8 cellular contexts compared by ENCODE assay signal in genomic region chr12:121499929-121500793, GRCh38.
DNase-seq lines count a peak whose midpoint lies in the region; ATAC-seq and TF ChIP-seq lines count a peak whose summit lies in the region.

No MANE protein-coding gene starts in this region.

- no peak overlapping the region for H3K9ac ChIP-seq in BLaER1

- H3K4me3 ChIP-seq in BLaER1 = no peak overlapping the region
- no peak overlapping the region for H3K4me3 ChIP-seq in effector memory CD4-positive, alpha-beta T cell (ENCODE audit: insufficient read depth, low read depth, low read length, poor library complexity, severe bottlenecking)

- POLR2A ChIA-PET in HEK293T (lab: Yijun Ruan, JAX) = no interaction called here

- no peaks in the 10 kb centered on the region for H3K27me3 Mint-ChIP-seq in mesothelial cell of epicardium (ENCODE audit: low read depth)

- no peak for ATAC-seq in GM18505 (IDR thresholded peaks at IDR 0.05; ENCODE audit: unreplicated experiment)

- no peaks in the 10 kb centered on the region for H3K9me3 ChIP-seq in BLaER1
- H3K9me3 ChIP-seq in effector memory CD4-positive, alpha-beta T cell (ENCODE audit: control insufficient read depth, low read length) = no peaks in the 10 kb centered on the region

- no peaks in the 10 kb centered on the region for H3K9me3 Mint-ChIP-seq in mesothelial cell of epicardium

- CTCF ChIA-PET in HEK293T (lab: Yijun Ruan, JAX) = interaction anchor here (0.7 to 2.2 kb wide), 5 partner anchors 8 to 294 kb away, joined by 3 to 6 read pairs (median 4); partner anchors contain the start of gene RHOF

- peaks cover 4% of the 10 kb centered on the region for H3K4me1 Mint-ChIP-seq in mesothelial cell of epicardium

- H3K27me3 ChIP-seq in BLaER1 = no peaks in the 10 kb centered on the region
- H3K27me3 ChIP-seq in effector memory CD4-positive, alpha-beta T cell (replicated peaks; ENCODE audit: control insufficient read depth, insufficient read depth, low read length, poor library complexity, severe bottlenecking) = no peaks in the 10 kb centered on the region

- H3K4me1 ChIP-seq in BLaER1 = peaks cover 33% of the 10 kb centered on the region
- peaks cover 7% of the 10 kb centered on the region for H3K4me1 ChIP-seq in effector memory CD4-positive, alpha-beta T cell (ENCODE audit: control insufficient read depth, insufficient read depth, low read length, poor library complexity, severe bottlenecking)

- H3K36me3 ChIP-seq in BLaER1 = peaks cover 61% of the 10 kb centered on the region
- peaks cover 7% of the 10 kb centered on the region for H3K36me3 ChIP-seq in effector memory CD4-positive, alpha-beta T cell (ENCODE audit: control insufficient read depth, insufficient read depth, low read length)

- H3K27ac Mint-ChIP-seq in mesothelial cell of epicardium = peak overlapping the region; percentile 57

- peak overlapping the region; percentile 34 for H3K4me2 ChIP-seq in BLaER1

- DNase-seq in HEK293T (ENCODE audit: extremely low spot score) = peak; percentile 86
- peak; percentile 67 for DNase-seq in NCI-H774 (lab: John Stamatoyannopoulos, UW)
- DNase-seq in activated CD8-positive, alpha-beta memory T cell treated with anti-CD3 and anti-CD28 coated beads for 1 hour (ENCODE audit: extremely low read depth in 1 of 2, low read depth in 1 of 2) = peak; percentile 33 to 68
- peak; percentile 37 to 70 (median 62) for DNase-seq in effector memory CD4-positive, alpha-beta T cell
- peak; percentile 68 to 90 for DNase-seq in mesothelial cell of epicardium (ENCODE audit: low spot score in 2 of 2, unreplicated experiment in 2 of 2)
- DNase-seq in stimulated activated CD8-positive, alpha-beta memory T cell treated with anti-CD3 and anti-CD28 coated beads, Interleukin-12 subunit alpha, Interleukin-12 subunit beta, amount 100 ng/mL, for 4 hours (ENCODE audit: low read depth) = peak; percentile 49

- TF ChIP-seq CTCF in mesothelial cell of epicardium (IDR thresholded peaks at IDR 0.05; ENCODE audit: unreplicated experiment) = peak; percentile 91

- TF ChIP-seq POLR2A in GM18505 (IDR thresholded peaks at IDR 0.05; ENCODE audit: borderline replicate concordance, extremely low read depth, insufficient read depth, insufficient read length) = no peak

- H4K20me1 ChIP-seq in BLaER1 = no peaks in the 10 kb centered on the region; the same call in 1 of the 2 replicates

- H3K4me3 Mint-ChIP-seq in mesothelial cell of epicardium = no peak overlapping the region

- H3K27ac ChIP-seq in BLaER1 = no peak overlapping the region
- no peak overlapping the region for H3K27ac ChIP-seq in effector memory CD4-positive, alpha-beta T cell (ENCODE audit: insufficient read depth, low read length, poor library complexity, severe bottlenecking)

- H3K36me3 Mint-ChIP-seq in mesothelial cell of epicardium = no peaks in the 10 kb centered on the region

TF ChIP-seq in HEK293T, 16 proteins besides CTCF, POLR2A, EP300 and RAD21:
- TF ChIP-seq L3MBTL2 (conservative IDR thresholded peaks at IDR 0.05) (no peak), ZNF384 (IDR thresholded peaks at IDR 0.05) (no peak), LEF1 (IDR thresholded peaks at IDR 0.05; ENCODE audit: borderline replicate concordance) (no peak), SUZ12 (IDR thresholded peaks at IDR 0.05) (no peak), BHLHE40 (IDR thresholded peaks at IDR 0.05; ENCODE audit: borderline replicate concordance) (no peak), CTBP1 (IDR thresholded peaks at IDR 0.05; ENCODE audit: borderline replicate concordance) (no peak), FOXA1 (IDR thresholded peaks at IDR 0.05) (no peak), FOXM1 (IDR thresholded peaks at IDR 0.05; ENCODE audit: borderline replicate concordance) (no peak), PKNOX1 (IDR thresholded peaks at IDR 0.05) (no peak), FOXK2 (IDR thresholded peaks at IDR 0.05) (no peak), NFRKB (IDR thresholded peaks at IDR 0.05) (no peak)
